In the genomic region with DNA sequence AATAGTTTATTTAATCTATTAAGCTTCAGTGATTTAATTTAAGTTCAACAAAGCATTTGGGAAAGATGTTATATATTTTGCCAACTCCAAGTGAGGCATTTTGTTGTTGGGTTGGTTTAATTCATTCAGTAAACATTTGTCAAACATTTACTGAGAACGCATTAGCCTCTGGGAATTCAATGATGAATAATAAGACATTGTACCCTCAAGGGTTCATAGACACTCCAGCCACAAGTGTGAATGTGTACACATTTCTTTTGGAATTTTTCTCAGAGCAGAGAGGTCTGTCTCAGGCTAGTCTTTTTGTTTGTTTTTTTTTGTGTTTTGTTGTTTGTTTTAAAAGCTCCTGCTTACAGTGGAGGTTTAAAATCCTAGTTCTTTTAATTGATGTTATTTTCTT, we compare ENCODE assay signal across 19 cellular contexts.
"Had no signal": no experiment of that assay in that cellular context is flagged by ENCODE, and none has a peak within 500 bp of the region (broad histone marks: within the 10 kb centered on the region; RNA-seq: fewer than 3 reads in every experiment).

No MANE protein-coding gene starts in this region.

- H3K36me3 Mint-ChIP-seq: natural killer cell had no signal

- H3K4me3 ChIP-seq: adrenal gland, dorsolateral prefrontal cortex, gastrocnemius medialis, lower lobe of right lung, psoas muscle, sigmoid colon, upper lobe of left lung had no signal

- H3K9me3 ChIP-seq: adrenal gland, gastrocnemius medialis, lower lobe of right lung, psoas muscle, sigmoid colon, upper lobe of left lung had no signal

- H3K9me3 Mint-ChIP-seq: activated B cell treated with CpG ODN at 0.5 μM for 24 hours; activated CD4-positive, alpha-beta T cell treated with anti-CD3 and anti-CD28 coated beads, Interleukin-2, amount 10 ng/mL, durations not matched to agents 24 days and 14 days; natural killer cell; stimulated activated naive B cell treated with anti-CD40 and anti-IgM and Interleukin-4, amounts not matched to agents 10 μg/mL and 1 μg/mL and 100 μg/mL, for 72 hours had no signal

- H3K27ac Mint-ChIP-seq: activated B cell treated with CpG ODN at 0.5 μM for 24 hours; activated CD4-positive, alpha-beta T cell treated with anti-CD3 and anti-CD28 coated beads, Interleukin-2, amount 10 ng/mL, durations not matched to agents 24 days and 14 days; natural killer cell; stimulated activated naive B cell treated with anti-CD40 and anti-IgM and Interleukin-4, amounts not matched to agents 10 μg/mL and 1 μg/mL and 100 μg/mL, for 72 hours had no signal

- H3K27me3 ChIP-seq: adrenal gland, brain microvascular endothelial cell, sigmoid colon had no signal

- H3K27ac ChIP-seq: adrenal gland, brain microvascular endothelial cell, dorsolateral prefrontal cortex, gastrocnemius medialis, lower lobe of right lung, psoas muscle, upper lobe of left lung had no signal

- FAIRE-seq: TTC549 had no signal

- DNase-seq: activated B cell treated with CpG ODN at 0.5 μM for 24 hours; activated CD4-positive, alpha-beta T cell treated with anti-CD3 and anti-CD28 coated beads, Interleukin-2, amount 10 ng/mL, durations not matched to agents 24 days and 14 days; activated naive CD4-positive, alpha-beta T cell treated with anti-CD3 and anti-CD28 coated beads, Interleukin-2, amount 50 U/mL, for 16 hours; adrenal gland; brain microvascular endothelial cell; dorsolateral prefrontal cortex; gastrocnemius medialis; hippocampal formation; kidney glomerular epithelial cell; lower lobe of right lung; natural killer cell; occipital lobe; psoas muscle; sigmoid colon; stimulated activated CD4-positive, alpha-beta T cell treated with anti-CD3 and anti-CD28 coated beads, Interleukin-2, amount 100 ng/mL, for 24 hours; stimulated activated naive B cell treated with anti-CD40 and anti-IgM and Interleukin-4, amounts not matched to agents 10 μg/mL and 1 μg/mL and 100 μg/mL, for 72 hours; T-helper 2 cell; upper lobe of left lung had no signal

- H3K36me3 ChIP-seq: adrenal gland, brain microvascular endothelial cell, gastrocnemius medialis, lower lobe of right lung, sigmoid colon, upper lobe of left lung had no signal

- ATAC-seq: gastrocnemius medialis; natural killer cell; psoas muscle; stimulated activated naive B cell treated with anti-CD40 and anti-IgM and Interleukin-4, amounts not matched to agents 10 μg/mL and 1 μg/mL and 100 μg/mL, for 72 hours had no signal

- H3K4me3 Mint-ChIP-seq: activated B cell treated with CpG ODN at 0.5 μM for 24 hours; activated CD4-positive, alpha-beta T cell treated with anti-CD3 and anti-CD28 coated beads, Interleukin-2, amount 10 ng/mL, durations not matched to agents 24 days and 14 days; natural killer cell; stimulated activated naive B cell treated with anti-CD40 and anti-IgM and Interleukin-4, amounts not matched to agents 10 μg/mL and 1 μg/mL and 100 μg/mL, for 72 hours had no signal
